Comparison of ENCODE assay signal across 9 cellular contexts in the genomic region with DNA sequence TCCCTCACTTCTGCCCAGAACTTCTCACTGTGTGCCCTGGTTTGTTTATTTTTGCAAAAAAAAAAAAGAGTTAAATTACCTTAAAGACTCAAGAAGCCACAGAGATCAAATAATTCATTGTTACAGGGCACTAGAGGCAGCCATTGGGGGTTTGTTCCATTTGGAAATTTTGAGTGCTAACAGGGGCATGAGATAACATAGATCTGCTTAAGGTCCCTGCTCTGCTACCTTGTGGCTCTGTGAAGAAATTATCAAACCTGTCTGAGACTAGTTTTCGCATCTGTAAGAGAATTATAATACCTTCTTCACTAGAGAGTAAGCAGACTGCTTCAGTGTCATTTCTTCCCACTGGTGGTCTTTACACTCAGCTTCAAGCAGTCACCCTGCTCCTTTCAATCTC. TPM values are rescaled to one million over a fixed set of nuclear protein-coding genes. Genes with fewer than 3 reads are reported as not detected.
DNase-seq lines count a peak whose midpoint lies in the region; ATAC-seq, FAIRE-seq and TF ChIP-seq lines count a peak whose summit lies in the region.
"Had no signal": no experiment of that assay in that cellular context is flagged by ENCODE, and none has a peak within 500 bp of the region (broad histone marks: within the 10 kb centered on the region; RNA-seq: fewer than 3 reads in every experiment).

No MANE protein-coding gene starts in this region.

- DNase-seq in HepG2 (ENCODE audit: low spot score) (no peak), aorta (no peak), NCI-H1092 treated with DMSO at 0.1 percent for 48 hours (lab: John Stamatoyannopoulos, UW) (no peak)
- DNase-seq in central memory CD8-positive, alpha-beta T cell (ENCODE audit: low spot score in 2 of 2), result no peak
- DNase-seq in stimulated activated CD4-positive, alpha-beta T cell treated with anti-CD3 and anti-CD28 coated beads, Interleukin-2, amount 100 ng/mL, for 24 hours, result no peak
- DNase-seq: NCI-H446 had no signal

- TF ChIP-seq EP300 in HepG2 (IDR thresholded peaks at IDR 0.05; ENCODE audit: low read depth in 2 of 2, low read length in 2 of 2) (no peak), HepG2 (CRISPR knock-in tag; IDR thresholded peaks at IDR 0.05; ENCODE audit: borderline replicate concordance) (no peak)

- no TSS peak for BruUV-seq in HepG2 (replicated peaks; lab: Mats Ljungman, UMichigan)

- H3K27ac ChIP-seq in liver (ENCODE audit: low read depth in 1 of 2, low read length in 2 of 2), result peak overlapping the region; percentile 77 to 93
- H3K27ac ChIP-seq in HepG2 (ENCODE audit: extremely low read length, insufficient read depth, low read length), result no peak overlapping the region
- H3K27ac ChIP-seq in muscle layer of colon (ENCODE audit: low read depth, low read length), result no peak overlapping the region
- peak overlapping the region; percentile 24 to 68 for H3K27ac ChIP-seq in aorta (ENCODE audit: low read depth in 1 of 2, low read length in 2 of 2)

- no peaks in the 10 kb centered on the region for H4K20me1 ChIP-seq in HepG2 (ENCODE audit: insufficient read depth, low read length)

- no peaks in the 10 kb centered on the region for H3K9me3 Mint-ChIP-seq in central memory CD8-positive, alpha-beta T cell

- H3K9me3 ChIP-seq in liver (ENCODE audit: control insufficient read depth in 4 of 4, low read length in 3 of 4) (no peaks in the 10 kb centered on the region), HepG2 (ENCODE audit: low read length) (peaks cover 3% of the 10 kb centered on the region; the same call in 1 of the 2 replicates), muscle layer of colon (ENCODE audit: low read length) (no peaks in the 10 kb centered on the region), aorta (ENCODE audit: control insufficient read depth, low read length) (no peaks in the 10 kb centered on the region)

- in situ Hi-C loops in HepG2 (cut with HindIII; ENCODE audit: extremely low pct_ligation_motif_present, low pct_unique_long_range_greater_than_20kb), result no loop called here

- H3K36me3 ChIP-seq in liver (ENCODE audit: control insufficient read depth in 4 of 4, insufficient read depth in 3 of 4, low read depth in 1 of 4, low read length in 3 of 4) (no peaks in the 10 kb centered on the region), HepG2 (replicated peaks in 1 of 2; ENCODE audit: control insufficient read depth in 1 of 2, insufficient read depth in 2 of 2, low read length in 2 of 2) (no peaks in the 10 kb centered on the region), muscle layer of colon (ENCODE audit: insufficient read depth, low read length) (no peaks in the 10 kb centered on the region), aorta (ENCODE audit: control insufficient read depth in 1 of 2, insufficient read depth in 2 of 2, low read length in 1 of 2) (no peaks in the 10 kb centered on the region)

- POLR2A ChIA-PET in HepG2 (lab: Yijun Ruan, JAX), result no interaction called here

- H3K9ac ChIP-seq in liver (ENCODE audit: low read depth in 1 of 2, low read length in 2 of 2) (peak overlapping the region; percentile 56 to 81), HepG2 (ENCODE audit: insufficient read depth, low read depth, low read length) (no peak overlapping the region), muscle layer of colon (ENCODE audit: low read length) (peak overlapping the region; percentile 31)

- no peak overlapping the region for H3K4me2 ChIP-seq in HepG2 (ENCODE audit: low read depth, low read length)

- H3K27me3 Mint-ChIP-seq in central memory CD8-positive, alpha-beta T cell, result no peaks in the 10 kb centered on the region

- peak overlapping the region; percentile 21 to 68 (median 35) for H3K4me3 ChIP-seq in liver (ENCODE audit: low read depth in 1 of 3, low read length in 3 of 3)
- no peak overlapping the region for H3K4me3 ChIP-seq in HepG2 (replicated peaks in 1 of 3; ENCODE audit: insufficient read depth in 1 of 3, low read depth in 2 of 3, low read length in 3 of 3)
- peak overlapping the region in 1 of 2 donors; percentile 37 for H3K4me3 ChIP-seq in muscle layer of colon (ENCODE audit: low read depth in 1 of 2, low read length in 2 of 2)
- peak overlapping the region; percentile 40 to 76 for H3K4me3 ChIP-seq in aorta (ENCODE audit: low read length in 2 of 2)

- no peak overlapping the region for H3K27ac Mint-ChIP-seq in central memory CD8-positive, alpha-beta T cell (ENCODE audit: low read depth)

- H3K79me2 ChIP-seq in HepG2 (ENCODE audit: insufficient read depth, low read length), result no peaks in the 10 kb centered on the region

- H3K4me1 ChIP-seq in liver (ENCODE audit: control insufficient read depth in 4 of 4, insufficient read depth in 4 of 4, low read length in 3 of 4) (peaks cover 0 to 8% (median 1%) of the 10 kb centered on the region in 4 donors), HepG2 (ENCODE audit: insufficient read depth, low read length) (no peaks in the 10 kb centered on the region), muscle layer of colon (ENCODE audit: insufficient read depth, low read length) (no peaks in the 10 kb centered on the region), aorta (ENCODE audit: control insufficient read depth in 1 of 2, insufficient read depth in 2 of 2, low read length in 2 of 2) (no peaks in the 10 kb centered on the region)

- H3K4me3 Mint-ChIP-seq in central memory CD8-positive, alpha-beta T cell, result no peak overlapping the region

- CTCF ChIA-PET in HepG2 (lab: Yijun Ruan, JAX; ENCODE audit: low intra/inter-chr PET ratio, low total read pairs), result no interaction called here

- intact Hi-C loops in HepG2 (cut with micrococcal nuclease; ENCODE audit: unreplicated experiment) (no loop called here), aorta (cut with DNase I) (loop anchor here in 1 of 2 donors (5.0 kb wide), 1 partner anchor 73 kb away; no protein-coding TSS in a partner anchor)

- TF ChIP-seq POLR2A in HepG2 (IDR thresholded peaks at IDR 0.05; ENCODE audit: insufficient read depth in 1 of 2, low read depth in 2 of 2, low read length in 2 of 2), result no peak

- H3K27me3 ChIP-seq in liver (ENCODE audit: control insufficient read depth in 4 of 4, insufficient read depth in 4 of 4, low read length in 3 of 4), result no peaks in the 10 kb centered on the region
- H3K27me3 ChIP-seq in HepG2 (ENCODE audit: control insufficient read depth in 1 of 2, insufficient read depth in 2 of 2, low read length in 2 of 2), result no peaks in the 10 kb centered on the region
- H3K27me3 ChIP-seq in muscle layer of colon (ENCODE audit: control insufficient read depth in 1 of 2, insufficient read depth in 2 of 2, low read length in 2 of 2), result no peaks in the 10 kb centered on the region
- no peaks in the 10 kb centered on the region for H3K27me3 ChIP-seq in aorta (ENCODE audit: control insufficient read depth in 1 of 2, insufficient read depth in 2 of 2, low read length in 1 of 2)

- 65% methylated on average over 1 of the region's 1 CpG for WGBS in liver
- 10% methylated on average over 1 of the region's 1 CpG for WGBS in HepG2 (ENCODE audit: low lambda C conversion rate)
- WGBS in aorta, 2 donors, result 44 to 48% methylated on average over 1 of the region's 1 CpG

- TF ChIP-seq CTCF in liver (IDR thresholded peaks at IDR 0.05; ENCODE audit: low read depth, low read length, missing input control), result no peak
- TF ChIP-seq CTCF in HepG2 (CRISPR knock-in tag; IDR thresholded peaks at IDR 0.05), result no peak

- H2AFZ ChIP-seq in HepG2 (ENCODE audit: low read length), result no peak overlapping the region

- no peak for FAIRE-seq in HepG2 (lab: Jason Lieb, UNC)

- no peaks in the 10 kb centered on the region for H3K4me1 Mint-ChIP-seq in central memory CD8-positive, alpha-beta T cell

- ATAC-seq in HepG2, result no peak
- ATAC-seq in central memory CD8-positive, alpha-beta T cell (replicated peaks; ENCODE audit: extremely low read depth, poor library complexity, severe bottlenecking), result peak; percentile 32
- ATAC-seq in aorta (ENCODE audit: low FRiP score), result peak; percentile 51
- no peak for ATAC-seq in HG03442 (IDR thresholded peaks at IDR 0.05; ENCODE audit: unreplicated experiment)

- no peaks in the 10 kb centered on the region for H3K36me3 Mint-ChIP-seq in central memory CD8-positive, alpha-beta T cell (ENCODE audit: insufficient read depth)

- TF ChIP-seq RAD21 in liver (IDR thresholded peaks at IDR 0.05) (no peak), HepG2 (CRISPR knock-in tag; IDR thresholded peaks at IDR 0.05) (no peak)

TF ChIP-seq in liver, 16 proteins besides CTCF, POLR2A, EP300 and RAD21 (continues in another document):
- TF ChIP-seq FOXA2 (IDR thresholded peaks at IDR 0.05) (no peak), EGR1 (IDR thresholded peaks at IDR 0.05; ENCODE audit: low read depth in 2 of 2) (no peak)

TF ChIP-seq in HepG2, 621 proteins besides CTCF, POLR2A, EP300 and RAD21 (continues in another document):
- TF ChIP-seq ZNF225 (CRISPR knock-in tag; IDR thresholded peaks at IDR 0.05) (no peak), CC2D1A (CRISPR knock-in tag; IDR thresholded peaks at IDR 0.05) (no peak)

RNA-seq across cellular contexts. Expression of a gene that starts 0.4 kb away (rescaled TPM):
- total RNA-seq in liver, result 10 to 100 TPM; 14.5 to 23.3 TPM
- 1 to 10 TPM; 5.4 to 5.6 TPM for polyA plus RNA-seq in liver
- total RNA-seq in HepG2 (2016; rRNA removed; fragmentation: Illumina TruSeq; extraction: Trizol), result 0.22 and 0.34 TPM in 2 replicates
- not detected in 2 replicates for total RNA-seq in HepG2 (2016; cell fraction: cytosol; rRNA removed; fragmentation: Illumina TruSeq; extraction: Trizol; ENCODE audit: low read depth)
- 0.26 and 0.27 TPM in 2 replicates for total RNA-seq in HepG2 (2016; cell fraction: insoluble cytoplasmic fraction; rRNA removed; fragmentation: Illumina TruSeq; extraction: Trizol)
- 0.07 and 0.19 TPM in 2 replicates for total RNA-seq in HepG2 (2016; cell fraction: membrane; rRNA removed; fragmentation: Illumina TruSeq; extraction: Trizol)
- total RNA-seq in HepG2 (2016; cell fraction: nucleus; rRNA removed; fragmentation: Illumina TruSeq; extraction: Trizol), result 0.34 and 0.84 TPM in 2 replicates
- 0.07 TPM in 2 replicates for polyA plus RNA-seq in HepG2 (2011; rRNA removed)
- polyA plus RNA-seq in HepG2 (2011; cell fraction: cytosol; rRNA removed), result 0.01 and 0.08 TPM in 2 replicates
- 0.05 TPM in 2 replicates for polyA plus RNA-seq in HepG2 (2011; cell fraction: nucleus; rRNA removed)
- polyA plus RNA-seq in HepG2 (2012), result 0.05 and 0.11 TPM in 2 replicates
- polyA plus RNA-seq in HepG2 (2016; cell fraction: cytosol; fragmentation: Illumina TruSeq; extraction: Trizol; ENCODE audit: low read depth), result 0.02 TPM in 1 of 2 replicates, not detected in the other
- 0.16 and 0.27 TPM in 2 replicates for polyA plus RNA-seq in HepG2 (2016; cell fraction: insoluble cytoplasmic fraction; fragmentation: Illumina TruSeq; extraction: Trizol; ENCODE audit: low read depth)
- 0.03 and 0.05 TPM in 2 replicates for polyA plus RNA-seq in HepG2 (2016; cell fraction: membrane; fragmentation: Illumina TruSeq; extraction: Trizol; ENCODE audit: low read depth)
- polyA plus RNA-seq in HepG2 (2016; cell fraction: nucleus; fragmentation: Illumina TruSeq; extraction: Trizol; ENCODE audit: insufficient read depth, low read depth), result 0.11 and 0.15 TPM in 2 replicates
- 0.32 and 4.3 TPM in 2 replicates for polyA minus RNA-seq in HepG2 (2011; rRNA and poly(A)+ RNA removed; ENCODE audit: low replicate concordance)
- 0.09 and 0.20 TPM in 2 replicates for polyA minus RNA-seq in HepG2 (2011; cell fraction: cytosol; rRNA and poly(A)+ RNA removed)
- polyA minus RNA-seq in HepG2 (2011; cell fraction: nucleus; rRNA and poly(A)+ RNA removed), result 0.37 and 0.52 TPM in 2 replicates
- total RNA-seq in aorta, result 10 to 100 TPM; 35.0 to 37.2 TPM
- 10 to 100 TPM; 12.8 to 17.9 TPM for polyA plus RNA-seq in aorta

Comparison
In these comparisons a context has a peak if more than half of its experiments do, and no peak if none do; other contexts are left out.
1. H3K27ac ChIP-seq: peak in liver (2 of 2) and aorta (2 of 2); none in HepG2 (single experiment) and muscle layer of colon (single experiment).
2. H3K4me3 ChIP-seq: peak in liver (3 of 3) and aorta (2 of 2); none in HepG2 (0 of 3).
3. RNA of a gene that starts 0.4 kb away (total RNA-seq): 35.0 to 37.2 TPM in aorta and 14.5 to 23.3 TPM in liver; 0.07 to 0.84 TPM in HepG2; every median in the first group is over 4 times any median in the second.
4. ATAC-seq: peak in central memory CD8-positive, alpha-beta T cell (single experiment) and aorta (single experiment); none in HepG2 (single experiment) and HG03442 (single experiment).